24 cellular contexts compared by ENCODE assay signal in genomic region chr19:58088521-58089052, GRCh38. TPM values are rescaled to one million over a fixed set of nuclear protein-coding genes. Genes with fewer than 3 reads are reported as not detected.
"Had no signal": no experiment of that assay in that cellular context is flagged by ENCODE, and none has a peak within 500 bp of the region (broad histone marks: within the 10 kb centered on the region; RNA-seq: fewer than 3 reads in every experiment).

No MANE protein-coding gene starts in this region.

- FAIRE-seq: K562, RCC 7860 had no signal

- H3K36me3 Mint-ChIP-seq: IgD-negative memory B cell had no signal

- DNase-seq: Kasumi-1, MM.1S, NCI-H1092 treated with DMSO at 0.1 percent for 48 hours, NCI-H1436, NCI-H187, NCI-H2029, NCI-H2081 treated with DMSO at 0.1 percent for 48 hours, NCI-H2171, NCI-H226, NCI-H446, NCI-H510A, NCI-H524 treated with DMSO at 0.1 percent for 48 hours, NCI-H69, NCI-H774, Right ventricle myocardium superior, RPMI8226, SK-N-SH, SW 1271 had no signal

- H3K4me2 ChIP-seq: KMS-11, SK-N-SH had no signal

- H3K4me3 ChIP-seq: K562 had no signal

- H3K27ac ChIP-seq: KMS-11 had no signal

- H3K27ac Mint-ChIP-seq: IgD-negative memory B cell had no signal

- H3K9ac ChIP-seq: KMS-11, SK-N-SH had no signal

- ATAC-seq: K562 had no signal

- H3K9me3 ChIP-seq: SK-N-SH had no signal

- H3K27me3 Mint-ChIP-seq: IgD-negative memory B cell had no signal

- H3K4me3 Mint-ChIP-seq: IgD-negative memory B cell had no signal

RNA-seq across cellular contexts. Expression of gene ZNF135, which starts 29.5 kb away (rescaled TPM):
- total RNA-seq: HT1080, K562 had no signal
- polyA plus RNA-seq: K562 had no signal

RNA-seq across cellular contexts. Expression of gene ZSCAN1, which starts 54.8 kb away (rescaled TPM):
- total RNA-seq: HT1080, K562, Right ventricle myocardium superior, SK-MEL-5 had no signal
- polyA plus RNA-seq: IgD-negative memory B cell, K562, SK-N-SH had no signal
